16 cellular contexts compared by ENCODE assay signal in the genomic region with DNA sequence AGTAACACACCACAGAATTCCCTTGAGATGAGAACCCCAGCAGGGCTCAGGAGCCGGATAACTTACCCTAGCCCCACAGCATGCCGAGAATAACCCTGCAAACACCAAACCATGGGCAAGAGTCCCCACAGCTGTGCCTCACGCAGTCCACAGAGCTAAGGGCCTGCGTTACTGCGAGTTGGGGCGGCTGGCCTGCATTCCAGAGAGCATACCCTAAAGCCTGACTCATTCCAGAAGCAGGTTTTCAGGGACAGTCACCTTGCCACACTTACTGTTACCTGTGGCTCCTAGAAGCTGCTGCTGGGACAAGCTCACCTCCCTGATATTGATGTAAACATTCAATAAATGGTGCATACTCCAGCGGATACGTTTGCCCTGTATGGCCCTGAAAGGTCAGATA. TPM values are rescaled to one million over a fixed set of nuclear protein-coding genes. Genes with fewer than 3 reads are reported as not detected.
DNase-seq lines count a peak whose midpoint lies in the region; ATAC-seq and TF ChIP-seq lines count a peak whose summit lies in the region.
"Had no signal": no experiment of that assay in that cellular context is flagged by ENCODE, and none has a peak within 500 bp of the region (broad histone marks: within the 10 kb centered on the region; RNA-seq: fewer than 3 reads in every experiment).

No MANE protein-coding gene starts in this region.

- TF ChIP-seq CTCF in breast epithelium (IDR thresholded peaks at IDR 0.05) (no peak), sigmoid colon (IDR thresholded peaks at IDR 0.05) (no peak), BE2C (IDR thresholded peaks at IDR 0.05; ENCODE audit: low read depth, low read length) (no peak)

- H3K4me3 ChIP-seq in HUES48 (ENCODE audit: low read depth, low read length) (peak overlapping the region; percentile 38; the same call in 1 of the 2 replicates), breast epithelium (no peak overlapping the region), sigmoid colon (no peak overlapping the region), BE2C (ENCODE audit: low read depth, low read length) (no peak overlapping the region)
- H3K4me3 ChIP-seq: ovary had no signal

- ATAC-seq in HG03571 (IDR thresholded peaks at IDR 0.05; ENCODE audit: unreplicated experiment): no peak

- 81 to 84% methylated on average over 8 of the region's 8 CpGs for WGBS in sigmoid colon, 2 donors

- intact Hi-C loops in breast epithelium (cut with DNase I; ENCODE audit: low total_unique reads) (no loop called here), sigmoid colon (cut with DNase I) (no loop called here)

- no peaks in the 10 kb centered on the region for H3K9me3 ChIP-seq in HUES48 (ENCODE audit: control insufficient read depth, insufficient read depth, low read length)
- no peaks in the 10 kb centered on the region for H3K9me3 ChIP-seq in breast epithelium
- H3K9me3 ChIP-seq in sigmoid colon: no peaks in the 10 kb centered on the region
- H3K9me3 ChIP-seq in BE2C: no peaks in the 10 kb centered on the region
- H3K9me3 ChIP-seq: ovary had no signal

- no peak for TF ChIP-seq POLR2A in breast epithelium (IDR thresholded peaks at IDR 0.05)
- TF ChIP-seq POLR2A in sigmoid colon (IDR thresholded peaks at IDR 0.05): no peak

- H3K36me3 ChIP-seq in HUES48 (ENCODE audit: control insufficient read depth, insufficient read depth, low read length) (peaks cover 29% of the 10 kb centered on the region), breast epithelium (no peaks in the 10 kb centered on the region), sigmoid colon (no peaks in the 10 kb centered on the region), BE2C (no peaks in the 10 kb centered on the region)
- H3K36me3 ChIP-seq: ovary had no signal

- H3K9ac ChIP-seq in HUES48 (ENCODE audit: low read depth, low read length): peak overlapping the region; percentile 27; the same call in 1 of the 2 replicates

- H3K27ac ChIP-seq in HUES48 (ENCODE audit: low read depth, low read length) (peak overlapping the region; percentile 96), breast epithelium (peak overlapping the region; percentile 73 to 77), sigmoid colon (peak overlapping the region; percentile 69 to 82 (median 75))
- H3K27ac ChIP-seq: ovary had no signal

- H3K27me3 ChIP-seq in HUES48 (ENCODE audit: control insufficient read depth, insufficient read depth, low read length) (no peaks in the 10 kb centered on the region), breast epithelium (no peaks in the 10 kb centered on the region), sigmoid colon (no peaks in the 10 kb centered on the region), BE2C (no peaks in the 10 kb centered on the region)
- H3K27me3 ChIP-seq: ovary had no signal

- TF ChIP-seq EP300 in sigmoid colon (IDR thresholded peaks at IDR 0.05): no peak

- H3K4me1 ChIP-seq in HUES48 (ENCODE audit: control insufficient read depth, insufficient read depth, low read length): peaks cover 70% of the 10 kb centered on the region
- peaks cover 0 to 3% of the 10 kb centered on the region in 2 donors for H3K4me1 ChIP-seq in breast epithelium
- H3K4me1 ChIP-seq in sigmoid colon: peaks cover 0 to 78% (median 62%) of the 10 kb centered on the region in 4 donors
- H3K4me1 ChIP-seq in BE2C: no peaks in the 10 kb centered on the region

- peak in 1 of 2 donors; percentile 61 for DNase-seq in breast epithelium (ENCODE audit: low spot score in 2 of 2)
- DNase-seq in islet precursor cell: peak; percentile 93
- DNase-seq in sigmoid colon: no peak
- DNase-seq in DMS 273 (lab: John Stamatoyannopoulos, UW; ENCODE audit: unreplicated experiment): no peak
- DNase-seq in NCI-H2196 (lab: John Stamatoyannopoulos, UW; ENCODE audit: unreplicated experiment): no peak
- no peak for DNase-seq in BE2C
- DNase-seq: activated CD4-positive, alpha-beta T cell treated with anti-CD3 and anti-CD28 coated beads, Interleukin-2, amount 50 U/mL, for 48 hours; DMS153; MM.1S; NCI-H2081 treated with DMSO at 0.1 percent for 48 hours; ovary; SHP77 treated with DMSO at 0.1 percent for 48 hours; stimulated activated CD4-positive, alpha-beta T cell treated with anti-CD3 and anti-CD28 coated beads, Interleukin-15, amount 100 ng/mL, for 24 hours had no signal

RNA-seq across cellular contexts. Expression of a gene that starts 18.6 kb away (rescaled TPM):
- total RNA-seq in breast epithelium (10 to 100 TPM; 31.8 to 62.8 (median 44.3) TPM), sigmoid colon (100 to 1,000 TPM in 3 of 4 donors, 10 to 100 TPM in 1; 71.5 to 143 (median 112) TPM)
- polyA plus RNA-seq in sigmoid colon: 10 to 100 TPM in 2 of 3 donors, 1 to 10 TPM in 1; 5.1 to 20.4 (median 11.4) TPM
- 0.77 TPM for polyA plus RNA-seq in BE2C (2012; ENCODE audit: insufficient read depth, insufficient read length, low read depth)
- total RNA-seq: lung microvascular endothelial cell had no signal
